In the genomic region with DNA sequence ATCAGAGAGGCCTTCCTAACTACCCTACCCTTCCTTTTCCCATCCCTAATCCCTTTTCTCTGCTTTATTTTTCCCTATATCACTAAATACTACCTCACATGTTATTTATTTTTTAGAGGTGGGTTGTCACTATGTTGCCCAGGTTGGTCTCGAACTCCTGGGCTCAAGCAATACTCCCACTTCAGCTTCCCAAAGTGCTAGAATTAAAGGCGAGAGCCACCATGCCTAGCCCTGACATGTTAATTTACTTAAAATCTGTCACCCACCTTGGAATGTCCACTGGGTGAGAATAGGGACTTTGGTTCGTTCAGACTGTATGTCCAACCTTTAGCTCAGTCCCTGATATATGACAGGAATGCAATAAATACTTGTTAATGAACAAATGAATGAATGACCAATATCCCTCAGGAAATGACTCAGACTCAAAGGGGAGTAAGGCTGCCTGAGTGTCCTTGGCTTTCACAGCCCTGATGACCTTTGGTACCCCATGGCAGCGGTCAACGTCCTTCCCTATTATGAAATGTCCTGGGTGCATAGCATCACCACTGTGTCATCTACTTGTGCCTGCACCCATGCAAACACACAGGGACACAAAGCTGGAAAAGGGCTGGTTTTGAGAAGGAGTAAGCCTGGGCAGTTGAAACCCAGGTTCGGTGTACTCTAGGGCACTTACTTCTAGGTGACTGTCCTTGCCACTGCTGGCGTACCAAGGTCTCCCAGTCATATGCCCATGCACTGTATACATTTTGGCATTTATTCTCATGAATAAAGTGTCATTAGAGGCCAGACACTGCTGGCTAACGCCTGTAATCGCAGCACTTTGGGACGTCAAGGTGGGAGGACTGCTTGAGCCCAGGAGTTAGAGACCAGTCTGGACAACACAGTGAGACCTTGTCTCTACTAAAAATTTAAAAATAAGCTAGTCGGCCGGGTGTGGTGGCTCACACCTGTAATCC, we compare ENCODE assay signal across 8 cellular contexts. TPM values are rescaled to one million over a fixed set of nuclear protein-coding genes. Genes with fewer than 3 reads are reported as not detected.
DNase-seq lines count a peak whose midpoint lies in the region; ATAC-seq and TF ChIP-seq lines count a peak whose summit lies in the region.

No MANE protein-coding gene starts in this region.

- H2BK5ac ChIP-seq in IMR-90 (ENCODE audit: low read depth, low read length, poor library complexity, severe bottlenecking): peak overlapping the region; percentile 73

- H4K20me1 ChIP-seq in IMR-90 (ENCODE audit: insufficient read depth, low read length): no peaks in the 10 kb centered on the region

- H3K9ac ChIP-seq in IMR-90 (ENCODE audit: low read depth, low read length): no peak overlapping the region

- peak overlapping the region; percentile 77 for H3K14ac ChIP-seq in IMR-90 (replicated peaks; ENCODE audit: low read depth, low read length)

- ATAC-seq in IMR-90 (ENCODE audit: low read depth) (peak; percentile 48), GM21786 (IDR thresholded peaks at IDR 0.05; ENCODE audit: unreplicated experiment) (no peak)

- H3K4me3 ChIP-seq in IMR-90 (ENCODE audit: insufficient read depth, low read depth, low read length) (no peak overlapping the region), cardiac fibroblast (replicated peaks in 1 of 2; ENCODE audit: low read depth in 2 of 2, low read length in 2 of 2) (no peak overlapping the region), testis (no peak overlapping the region)

- intact Hi-C loops in IMR-90 (cut with micrococcal nuclease): no loop called here
- intact Hi-C loops in testis (cut with DNase I; ENCODE audit: low total_unique reads): no loop called here

- BruUV-seq in IMR-90 (replicated peaks; lab: Mats Ljungman, UMichigan): no TSS peak

- H3K27ac ChIP-seq in IMR-90 (ENCODE audit: insufficient read depth, low read length): peak overlapping the region; percentile 45
- no peak overlapping the region for H3K27ac ChIP-seq in testis

- no peak overlapping the region for H3K56ac ChIP-seq in IMR-90 (ENCODE audit: extremely low read depth, insufficient read depth, low read length)

- TF ChIP-seq RAD21 in IMR-90 (IDR thresholded peaks at IDR 0.05; ENCODE audit: low read length): no peak

- peaks cover 44 to 81% of the 10 kb centered on the region in 2 experiments for H3K79me1 ChIP-seq in IMR-90 (ENCODE audit: low read depth in 1 of 2, low read length in 2 of 2)

- H4K8ac ChIP-seq in IMR-90 (ENCODE audit: low read depth in 2 of 2, low read length in 2 of 2): peak overlapping the region; percentile 85; a peak in 3 of 4 replicates

- in situ Hi-C loops in IMR-90 (cut with MboI; ENCODE audit: low sequenced_read_pairs): no loop called here

- H3K4me1 ChIP-seq in IMR-90 (ENCODE audit: control insufficient read depth, insufficient read depth, low read length) (peaks cover 35% of the 10 kb centered on the region), testis (peaks cover 36% of the 10 kb centered on the region)

- DNase-seq in AG08396 (ENCODE audit: low spot score) (peak; percentile 73), IMR-90 (peak; percentile 57), cardiac fibroblast (ENCODE audit: low read depth in 2 of 2) (peak; percentile 49 to 92), mucosa of gallbladder (ENCODE audit: low spot score) (peak; percentile 24), testis (no peak), NCI-H345 treated with DMSO at 0.1 percent for 48 hours (lab: John Stamatoyannopoulos, UW; ENCODE audit: unreplicated experiment) (no peak), putamen (ENCODE audit: low spot score) (no peak)

- peak overlapping the region; percentile 95 for H2AK5ac ChIP-seq in IMR-90 (ENCODE audit: low read depth, low read length)

- TF ChIP-seq CTCF in IMR-90 (conservative IDR thresholded peaks at IDR 0.05; ENCODE audit: low read depth, low read length) (no peak), cardiac fibroblast (IDR thresholded peaks at IDR 0.05; ENCODE audit: low read depth, low read length) (no peak), testis (IDR thresholded peaks at IDR 0.05) (no peak)

- H3K18ac ChIP-seq in IMR-90 (ENCODE audit: low read depth, low read length): peak overlapping the region; percentile 67; the same call in 1 of the 2 replicates

- H2AFZ ChIP-seq in IMR-90 (replicated peaks; ENCODE audit: low read length, poor library complexity): peak overlapping the region; percentile 47

- POLR2A ChIA-PET in IMR-90 (lab: Charles Lee; ENCODE audit: unreplicated experiment): interaction anchor here (1.3 kb wide), 1 partner anchor 28 kb away, joined by 4 read pairs; no protein-coding TSS in a partner anchor

- 100% methylated on average over 2 of the region's 12 CpGs; no CpG with 5 or more reads in 1 of the 2 experiments for WGBS in IMR-90 (ENCODE audit: extremely low coverage in 2 of 2, insufficient read length in 1 of 2), 2 experiments
- WGBS in testis, 2 donors: 85 to 90% methylated on average over 12 of the region's 12 CpGs

- H3K23ac ChIP-seq in IMR-90 (ENCODE audit: low read depth, low read length): peak overlapping the region; percentile 47

- TF ChIP-seq POLR2A in IMR-90 (IDR thresholded peaks at IDR 0.05; ENCODE audit: low read depth, low read length): no peak
- TF ChIP-seq POLR2A in testis (IDR thresholded peaks at IDR 0.05): no peak

- no peak overlapping the region for H3K4me2 ChIP-seq in IMR-90 (ENCODE audit: low read depth, low read length)

- dilution Hi-C loops in IMR-90 (cut with HindIII; ENCODE audit: low sequenced_read_pairs, unreplicated experiment): no loop called here

- H3K27me3 ChIP-seq in IMR-90 (ENCODE audit: control insufficient read depth, insufficient read depth, low read length) (no peaks in the 10 kb centered on the region), testis (no peaks in the 10 kb centered on the region)

- H2AK9ac ChIP-seq in IMR-90 (replicated peaks; ENCODE audit: low read depth, low read length, poor library complexity): peak overlapping the region; percentile 52

- peak overlapping the region; percentile 96 for H4K91ac ChIP-seq in IMR-90 (ENCODE audit: insufficient read depth, low read depth, low read length)

- H2BK15ac ChIP-seq in IMR-90 (ENCODE audit: low read depth, low read length): peak overlapping the region; percentile 97; the same call in 2 of the 3 replicates

- H3K9me1 ChIP-seq in IMR-90 (ENCODE audit: insufficient read depth, low read length): peaks cover 39% of the 10 kb centered on the region

- peak overlapping the region; percentile 83; the same call in 1 of the 2 replicates for H4K5ac ChIP-seq in IMR-90 (ENCODE audit: low read depth, low read length)

- H3K36me3 ChIP-seq in IMR-90 (ENCODE audit: control insufficient read depth, insufficient read depth, low read length) (peaks cover 8% of the 10 kb centered on the region), testis (ENCODE audit: low read depth, missing control alignments) (no peaks in the 10 kb centered on the region)

- H2BK120ac ChIP-seq in IMR-90 (ENCODE audit: low read depth, low read length): peak overlapping the region; percentile 59

- H2BK20ac ChIP-seq in IMR-90 (ENCODE audit: low read depth, low read length): peak overlapping the region; percentile 65; the same call in 1 of the 2 replicates

- CTCF ChIA-PET in IMR-90 (lab: Yijun Ruan, JAX): interaction anchor here (0.6 to 1.2 kb wide), 3 partner anchors 34 to 237 kb away, joined by 3 to 5 read pairs (median 3); no protein-coding TSS in a partner anchor

- H3K9me3 ChIP-seq in IMR-90 (ENCODE audit: control insufficient read depth, insufficient read depth, low read length): no peaks in the 10 kb centered on the region
- no peaks in the 10 kb centered on the region for H3K9me3 ChIP-seq in testis

- peak overlapping the region; percentile 88 for H3K4ac ChIP-seq in IMR-90 (ENCODE audit: low read depth, low read length)

TF ChIP-seq in IMR-90, 13 proteins besides CTCF, POLR2A, EP300 and RAD21:
- TF ChIP-seq MAFK (IDR thresholded peaks at IDR 0.05; ENCODE audit: low read depth, low read length): no peak
- 0 out of 2 replicates have a peak, but pooled peaks have one; percentile 23 for TF ChIP-seq FOS (IDR thresholded peaks at IDR 0.05; ENCODE audit: low read depth, low read length)
- peak; percentile 77 for TF ChIP-seq CEBPB (IDR thresholded peaks at IDR 0.05; ENCODE audit: low read depth, low read length)
- TF ChIP-seq CHD1 (IDR thresholded peaks at IDR 0.05; ENCODE audit: low read depth, low read length): no peak
- TF ChIP-seq BHLHE40 (IDR thresholded peaks at IDR 0.05; ENCODE audit: low read depth, low read length): no peak

RNA-seq across cellular contexts. Expression of a gene that starts 26.5 kb away (rescaled TPM):
- total RNA-seq in IMR-90 (2012; rRNA removed) (41.9 and 45.5 TPM in 2 replicates), mucosa of gallbladder (191 TPM), testis (10 to 100 TPM; 83.0 to 84.7 TPM)
- polyA plus RNA-seq in IMR-90 (2012; rRNA removed) (40.2 and 41.9 TPM in 2 replicates), testis (ENCODE audit: insufficient read depth, low read depth, low replicate concordance) (122 TPM)
- polyA plus RNA-seq in IMR-90 (2012; cell fraction: cytosol; rRNA removed): 44.9 and 47.2 TPM in 2 replicates
- 22.6 and 23.8 TPM in 2 replicates for polyA plus RNA-seq in IMR-90 (2012; cell fraction: nucleus; rRNA removed; ENCODE audit: low replicate concordance)

RNA-seq across cellular contexts. Expression of a gene that starts 43.0 kb away (rescaled TPM):
- 72.2 and 82.2 TPM in 2 replicates for total RNA-seq in IMR-90 (2012; rRNA removed)
- 27.6 and 28.5 TPM in 2 replicates for polyA plus RNA-seq in IMR-90 (2012; rRNA removed)
- polyA plus RNA-seq in IMR-90 (2012; cell fraction: cytosol; rRNA removed): 4.8 and 19.2 TPM in 2 replicates
- polyA plus RNA-seq in IMR-90 (2012; cell fraction: nucleus; rRNA removed; ENCODE audit: low replicate concordance): 3.2 and 12.0 TPM in 2 replicates
- total RNA-seq in mucosa of gallbladder: 2.6 TPM
- total RNA-seq in testis: 10 to 100 TPM; 39.7 to 52.5 TPM
- 74.6 TPM for polyA plus RNA-seq in testis (ENCODE audit: insufficient read depth, low read depth, low replicate concordance)

RNA-seq across cellular contexts. Expression of a gene that starts 58.4 kb away (rescaled TPM):
- total RNA-seq in IMR-90 (2012; rRNA removed) (not detected in 2 replicates), mucosa of gallbladder (3.8 TPM), testis (1 to 10 TPM; 6.0 to 6.1 TPM)
- polyA plus RNA-seq in IMR-90 (2012; rRNA removed) (not detected in 2 replicates), testis (ENCODE audit: insufficient read depth, low read depth, low replicate concordance) (2.2 TPM)
- not detected in 2 replicates for polyA plus RNA-seq in IMR-90 (2012; cell fraction: cytosol; rRNA removed)
- polyA plus RNA-seq in IMR-90 (2012; cell fraction: nucleus; rRNA removed; ENCODE audit: low replicate concordance): not detected in 2 replicates

Comparison
In these comparisons a context has a peak if more than half of its experiments do, and no peak if none do; other contexts are left out.
1. DNase-seq: peak in AG08396 (single experiment), IMR-90 (single experiment), cardiac fibroblast (2 of 2) and mucosa of gallbladder (single experiment); none in testis (single experiment), NCI-H345 treated with DMSO at 0.1 percent for 48 hours (single experiment) and putamen (single experiment).
2. RNA of a gene that starts 43.0 kb away (total RNA-seq): 72.2 to 82.2 TPM in IMR-90 and 39.7 to 52.5 TPM in testis; 2.6 TPM in mucosa of gallbladder (single experiment); every median in the first group is over 10 times any median in the second.